ENCODE assay signal across 8 cellular contexts in genomic region chr1:116375884-116376733, GRCh38. TPM values are rescaled to one million over a fixed set of nuclear protein-coding genes. Genes with fewer than 3 reads are reported as not detected.
DNase-seq lines count a peak whose midpoint lies in the region; ATAC-seq, FAIRE-seq and TF ChIP-seq lines count a peak whose summit lies in the region.

No MANE protein-coding gene starts in this region.

- no peak overlapping the region for H2AFZ ChIP-seq in PC-3 (ENCODE audit: low read length)

- BruUV-seq in PC-3 (replicated peaks; lab: Mats Ljungman, UMichigan): TSS peak; percentile 72

- H3K4me3 ChIP-seq in PC-3 (ENCODE audit: low read length) (peak overlapping the region; percentile 78), astrocyte of the cerebellum (ENCODE audit: low read depth, low read length) (peak overlapping the region; percentile 78), skeletal muscle satellite cell (ENCODE audit: low read length) (peak overlapping the region; percentile 84)

- DNase-seq in GM18507 (ENCODE audit: extremely low spot score, insufficient read length, low read depth) (no peak), PC-3 (peak; percentile 89), astrocyte of the cerebellum (ENCODE audit: low read depth) (peak; percentile 53), iPS-NIHi7 (ENCODE audit: extremely low spot score) (peak; percentile 28), DMS79 (lab: John Stamatoyannopoulos, UW) (no peak)
- no peak for DNase-seq in activated CD4-positive, CD25-positive, alpha-beta regulatory T cell (lab: John Stamatoyannopoulos, UW)

- no peak for TF ChIP-seq CTCF in PC-3 (conservative IDR thresholded peaks at IDR 0.05; ENCODE audit: low read depth, low read length)
- TF ChIP-seq CTCF in astrocyte of the cerebellum (IDR thresholded peaks at IDR 0.05; ENCODE audit: low read depth, low read length, missing control alignments): no peak

- H3K79me2 ChIP-seq in PC-3 (ENCODE audit: low read length): peaks cover 79% of the 10 kb centered on the region

- CTCF ChIA-PET in PC-3 (lab: Charles Lee): interaction anchor here (1.0 to 2.1 kb wide), 2 partner anchors 109 to 237 kb away, joined by 4 to 8 read pairs; no protein-coding TSS in a partner anchor

- H3K9me3 ChIP-seq in PC-3 (ENCODE audit: low read length) (no peaks in the 10 kb centered on the region), skeletal muscle satellite cell (replicated peaks; ENCODE audit: low read length) (no peaks in the 10 kb centered on the region)

- POLR2A ChIA-PET in PC-3 (lab: Charles Lee; ENCODE audit: unreplicated experiment): interaction anchor here (0.7 kb wide), 1 partner anchor 42 kb away, joined by 5 read pairs; no protein-coding TSS in a partner anchor

- H3K4me2 ChIP-seq in PC-3 (ENCODE audit: low read length) (peak overlapping the region; percentile 91), skeletal muscle satellite cell (ENCODE audit: low read length) (peak overlapping the region; percentile 87)

- no peaks in the 10 kb centered on the region for H3K9me2 ChIP-seq in PC-3 (replicated peaks; ENCODE audit: low read length)

- in situ Hi-C loops in astrocyte of the cerebellum (cut with HindIII; ENCODE audit: low sequenced_read_pairs): no loop called here

- H4K20me1 ChIP-seq in PC-3 (ENCODE audit: low read length): peaks cover 54% of the 10 kb centered on the region

- H3K36me3 ChIP-seq in PC-3 (ENCODE audit: low read depth, low read length): no peaks in the 10 kb centered on the region
- no peaks in the 10 kb centered on the region for H3K36me3 ChIP-seq in skeletal muscle satellite cell (ENCODE audit: insufficient read depth, low read length)

- H3K4me1 ChIP-seq in PC-3 (ENCODE audit: insufficient read depth, low read length) (peaks cover 57% of the 10 kb centered on the region), skeletal muscle satellite cell (ENCODE audit: control insufficient read depth, insufficient read depth, low read length) (peaks cover 49% of the 10 kb centered on the region)

- peak overlapping the region; percentile 94 for H3K27ac ChIP-seq in PC-3 (ENCODE audit: low read length)

- H3F3A ChIP-seq in PC-3 (ENCODE audit: low read length, unreplicated experiment): peaks cover 18% of the 10 kb centered on the region

- intact Hi-C loops in PC-3 (cut with micrococcal nuclease): no loop called here

- peak overlapping the region; percentile 86 for H3K9ac ChIP-seq in PC-3 (ENCODE audit: low read length)
- peak overlapping the region; percentile 84 for H3K9ac ChIP-seq in skeletal muscle satellite cell (ENCODE audit: low read depth, low read length)

- ATAC-seq in PC-3 (peak; percentile 28), HG02610 (IDR thresholded peaks at IDR 0.05; ENCODE audit: unreplicated experiment) (no peak)

- FAIRE-seq in GM18507 (lab: Jason Lieb, UNC): peak; percentile 39

- H3K27me3 ChIP-seq in PC-3 (ENCODE audit: low read length) (no peaks in the 10 kb centered on the region), skeletal muscle satellite cell (ENCODE audit: control insufficient read depth, insufficient read depth, low read length) (peaks cover 3% of the 10 kb centered on the region)

RNA-seq across cellular contexts. Expression of gene ATP1A1, which starts 3.1 kb away (rescaled TPM):
- total RNA-seq in PC-3 (2014; rRNA removed): 154 and 181 TPM in 2 replicates
- 88.2 and 88.7 TPM in 2 replicates for total RNA-seq in skeletal muscle satellite cell (2012; rRNA removed)

Comparison
In these comparisons a context has a peak if more than half of its experiments do, and no peak if none do; other contexts are left out.
1. DNase-seq: peak in PC-3 (single experiment), astrocyte of the cerebellum (single experiment) and iPS-NIHi7 (single experiment); none in GM18507 (single experiment), DMS79 (single experiment) and activated CD4-positive, CD25-positive, alpha-beta regulatory T cell (0 of 4).
2. Peak in every context shown above with its lines, with median percentiles within 50 percentile points of each other: H3K4me3 ChIP-seq.